ENCODE assay signal across 22 cellular contexts in genomic region chr16:27558434-27558833, GRCh38.
"Had no signal": no experiment of that assay in that cellular context is flagged by ENCODE, and none has a peak within 500 bp of the region (broad histone marks: within the 10 kb centered on the region; RNA-seq: fewer than 3 reads in every experiment).

No MANE protein-coding gene starts in this region.

- H3K36me3 ChIP-seq: neural progenitor cell, thoracic aorta had no signal

- H3K27me3 Mint-ChIP-seq: naive thymus-derived CD4-positive, alpha-beta T cell; stimulated activated naive B cell treated with anti-CD40 and anti-IgM and Interleukin-4, amounts not matched to agents 10 μg/mL and 1 μg/mL and 100 μg/mL, for 72 hours; stimulated activated naive CD8-positive, alpha-beta T cell treated with anti-CD3 and anti-CD28 coated beads, Interleukin-15, Interleukin-2, amounts not matched to agents 100 ng/mL and 50 ng/mL, for 24 hours had no signal

- H3K4me3 Mint-ChIP-seq: naive thymus-derived CD4-positive, alpha-beta T cell; nephron; neural progenitor cell; stimulated activated naive B cell treated with anti-CD40 and anti-IgM and Interleukin-4, amounts not matched to agents 10 μg/mL and 1 μg/mL and 100 μg/mL, for 72 hours; stimulated activated naive CD8-positive, alpha-beta T cell treated with anti-CD3 and anti-CD28 coated beads, Interleukin-15, Interleukin-2, amounts not matched to agents 100 ng/mL and 50 ng/mL, for 24 hours had no signal

- H3K27ac Mint-ChIP-seq: naive thymus-derived CD4-positive, alpha-beta T cell; nephron; neural progenitor cell; stimulated activated naive B cell treated with anti-CD40 and anti-IgM and Interleukin-4, amounts not matched to agents 10 μg/mL and 1 μg/mL and 100 μg/mL, for 72 hours; stimulated activated naive CD8-positive, alpha-beta T cell treated with anti-CD3 and anti-CD28 coated beads, Interleukin-15, Interleukin-2, amounts not matched to agents 100 ng/mL and 50 ng/mL, for 24 hours had no signal

- H3K4me3 ChIP-seq: gastroesophageal sphincter, heart left ventricle, hepatocyte, left lung, neural progenitor cell, psoas muscle, skin epidermis, spleen, thoracic aorta, tibial nerve, upper lobe of left lung had no signal

- H3K9me3 Mint-ChIP-seq: naive thymus-derived CD4-positive, alpha-beta T cell; nephron; neural progenitor cell; stimulated activated naive B cell treated with anti-CD40 and anti-IgM and Interleukin-4, amounts not matched to agents 10 μg/mL and 1 μg/mL and 100 μg/mL, for 72 hours; stimulated activated naive CD8-positive, alpha-beta T cell treated with anti-CD3 and anti-CD28 coated beads, Interleukin-15, Interleukin-2, amounts not matched to agents 100 ng/mL and 50 ng/mL, for 24 hours had no signal

- H3K9me3 ChIP-seq: gastroesophageal sphincter, heart left ventricle, left lung, psoas muscle, spleen, thoracic aorta, tibial nerve, upper lobe of left lung had no signal

- H3K27ac ChIP-seq: gastroesophageal sphincter, heart left ventricle, hepatocyte, left lung, neural progenitor cell, psoas muscle, skin epidermis, spleen, thoracic aorta, tibial nerve, upper lobe of left lung had no signal

- DNase-seq: cortex of kidney; foreskin fibroblast; heart left ventricle; left cardiac atrium; left lung; mesenchymal stem cell; midbrain; naive thymus-derived CD4-positive, alpha-beta T cell; psoas muscle; right cardiac atrium; stimulated activated CD4-positive, alpha-beta T cell treated with anti-CD3 and anti-CD28 coated beads, Interleukin-4, amount 100 ng/mL, for 4 hours; stimulated activated naive B cell treated with anti-CD40 and anti-IgM and Interleukin-4, amounts not matched to agents 10 μg/mL and 1 μg/mL and 100 μg/mL, for 72 hours; upper lobe of left lung had no signal

- H3K27me3 ChIP-seq: gastroesophageal sphincter, heart left ventricle, hepatocyte, left lung, neural progenitor cell, spleen, tibial nerve, upper lobe of left lung had no signal

- H3K4me1 ChIP-seq: gastroesophageal sphincter, left lung, neural progenitor cell, psoas muscle, tibial nerve, upper lobe of left lung had no signal

- H3K36me3 Mint-ChIP-seq: neural progenitor cell had no signal

- ATAC-seq: gastroesophageal sphincter; heart left ventricle; left cardiac atrium; left lung; naive thymus-derived CD4-positive, alpha-beta T cell; psoas muscle; right cardiac atrium; stimulated activated naive B cell treated with anti-CD40 and anti-IgM and Interleukin-4, amounts not matched to agents 10 μg/mL and 1 μg/mL and 100 μg/mL, for 72 hours had no signal

- H3K4me1 Mint-ChIP-seq: neural progenitor cell had no signal
